8 cellular contexts compared by ENCODE assay signal in the genomic region with DNA sequence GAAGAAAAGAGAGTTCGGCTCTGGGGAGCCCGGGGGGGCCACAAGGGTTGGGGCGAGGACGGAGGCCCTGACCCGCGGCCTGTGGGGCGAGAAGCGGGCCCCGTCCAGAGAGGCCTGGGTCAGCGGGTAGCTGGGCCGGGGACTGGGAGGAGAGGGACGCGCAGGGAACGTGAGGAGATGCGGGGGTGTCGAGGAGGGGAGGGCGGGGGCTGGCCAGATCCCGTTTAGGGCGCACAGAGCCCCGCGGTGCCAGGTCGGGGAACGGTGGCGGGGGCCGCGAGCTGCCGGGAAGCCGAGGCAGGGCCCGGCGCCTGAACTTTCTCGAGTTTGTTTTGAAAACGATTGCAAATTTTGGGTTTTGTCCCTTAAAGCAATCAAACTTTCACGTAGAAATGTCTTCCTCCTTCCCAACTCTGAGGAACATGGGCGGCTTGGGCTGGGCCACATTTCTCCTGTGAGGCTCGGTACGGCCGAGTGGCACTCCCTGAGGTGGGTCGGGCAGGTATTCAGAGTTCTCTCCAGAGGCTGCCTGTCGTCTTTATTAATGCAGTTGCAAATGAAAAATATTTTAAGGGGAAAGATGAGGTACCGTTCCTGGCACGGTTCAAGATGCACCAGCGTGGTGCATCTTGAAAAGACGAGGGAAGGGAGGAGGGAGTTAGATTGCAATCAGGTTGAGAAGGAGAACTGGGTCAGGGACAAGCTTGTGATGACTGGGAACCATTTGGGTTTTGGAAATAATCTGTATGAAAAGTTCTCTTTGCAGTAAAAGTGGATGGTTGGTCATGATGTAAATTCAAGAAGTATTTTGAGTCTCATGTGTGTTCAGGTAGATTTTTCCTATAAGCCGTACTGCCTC. TPM values are rescaled to one million over a fixed set of nuclear protein-coding genes. Genes with fewer than 3 reads are reported as not detected.
A peak's percentile ranks its signal among the peaks of the same experiment; 100 is the strongest.
DNase-seq lines count a peak whose midpoint lies in the region; ATAC-seq and TF ChIP-seq lines count a peak whose summit lies in the region.

No MANE protein-coding gene starts in this region.

- H3K4me1 Mint-ChIP-seq in T-cell, result peaks cover 43 to 47% (median 44%) of the 10 kb centered on the region in 3 donors
- H3K4me1 Mint-ChIP-seq in stimulated activated naive CD8-positive, alpha-beta T cell treated with anti-CD3 and anti-CD28 coated beads, Interleukin-15, amount 100 ng/mL, for 72 hours, result peaks cover 34% of the 10 kb centered on the region

- CTCF ChIA-PET in T-cell (lab: Charles Lee), result no interaction called here

- peak overlapping the region in 12 of 59 donors; percentile 27 to 89 (median 65) for H3K27ac ChIP-seq in dorsolateral prefrontal cortex

- H3K4me3 Mint-ChIP-seq in T-cell, result peak overlapping the region; percentile 95 to 99 (median 97)
- peak overlapping the region; percentile 94 to 97 for H3K4me3 Mint-ChIP-seq in stimulated activated naive CD8-positive, alpha-beta T cell treated with anti-CD3 and anti-CD28 coated beads, Interleukin-15, amount 100 ng/mL, for 72 hours

- TF ChIP-seq CTCF in AG09319 (IDR thresholded peaks at IDR 0.05; ENCODE audit: low read depth, low read length), result no peak
- TF ChIP-seq CTCF in dorsolateral prefrontal cortex (IDR thresholded peaks at IDR 0.05 in 54 of 56, conservative IDR thresholded peaks at IDR 0.05 in 2 of 56; ENCODE audit: low read depth in 1 of 56, partially characterized antibody in 56 of 56), result no peak

- no peaks in the 10 kb centered on the region for H3K27me3 ChIP-seq in H7 (ENCODE audit: control insufficient read depth, insufficient read depth, low read length)
- H3K27me3 ChIP-seq in dorsolateral prefrontal cortex, result no peaks in the 10 kb centered on the region

- H3K36me3 Mint-ChIP-seq in T-cell, result peaks cover 4% of the 10 kb centered on the region

- ATAC-seq in T-cell (replicated peaks in 1 of 4) (peak; percentile 1 to 14 (median 8)), HG03520 (IDR thresholded peaks at IDR 0.05; ENCODE audit: unreplicated experiment) (no peak)
- ATAC-seq in stimulated activated naive CD8-positive, alpha-beta T cell treated with anti-CD3 and anti-CD28 coated beads, Interleukin-15, amount 100 ng/mL, for 72 hours, result peak; percentile 38

- no peaks in the 10 kb centered on the region for H3K9me3 Mint-ChIP-seq in T-cell
- no peaks in the 10 kb centered on the region for H3K9me3 Mint-ChIP-seq in stimulated activated naive CD8-positive, alpha-beta T cell treated with anti-CD3 and anti-CD28 coated beads, Interleukin-15, amount 100 ng/mL, for 72 hours

- peak overlapping the region; percentile 24 to 87 for H3K27ac Mint-ChIP-seq in T-cell
- H3K27ac Mint-ChIP-seq in stimulated activated naive CD8-positive, alpha-beta T cell treated with anti-CD3 and anti-CD28 coated beads, Interleukin-15, amount 100 ng/mL, for 72 hours, result peak overlapping the region; percentile 93 to 98

- POLR2A ChIA-PET in T-cell (lab: Charles Lee), result no interaction called here

- H3K4me3 ChIP-seq in H7 (ENCODE audit: insufficient read depth, low read depth, low read length), result peak overlapping the region; percentile 86
- peak overlapping the region; percentile 59 to 94 (median 82) for H3K4me3 ChIP-seq in dorsolateral prefrontal cortex

- no peaks in the 10 kb centered on the region for H3K27me3 Mint-ChIP-seq in T-cell
- peaks cover 8% of the 10 kb centered on the region for H3K27me3 Mint-ChIP-seq in stimulated activated naive CD8-positive, alpha-beta T cell treated with anti-CD3 and anti-CD28 coated beads, Interleukin-15, amount 100 ng/mL, for 72 hours

- intact Hi-C loops in dorsolateral prefrontal cortex (cut with DNase I), result loop anchor here (5.0 to 10.0 kb wide), 2 partner anchors 133 to 340 kb away; a partner anchor contains a TSS

- peak; percentile 4 for DNase-seq in AG09319 (ENCODE audit: extremely low read depth, low read depth)
- peak; percentile 83 for DNase-seq in H7
- peak in 6 of 34 experiments; percentile 0 to 10 (median 6) for DNase-seq in T-cell
- peak in 4 of 10 donors; percentile 34 to 50 (median 46) for DNase-seq in dorsolateral prefrontal cortex
- DNase-seq in lung microvascular endothelial cell (ENCODE audit: low read depth in 2 of 2), result peak; percentile 20 to 31
- peak; percentile 13 to 27 for DNase-seq in stimulated activated naive CD8-positive, alpha-beta T cell treated with anti-CD3 and anti-CD28 coated beads, Interleukin-15, amount 100 ng/mL, for 72 hours
- DNase-seq in effector CD8-positive, alpha-beta T cell (lab: John Stamatoyannopoulos, UW), result no peak

- no peaks in the 10 kb centered on the region for H3K36me3 ChIP-seq in H7 (replicated peaks; ENCODE audit: control insufficient read depth, insufficient read depth, low read length)

RNA-seq across cellular contexts. Expression of a gene that starts 1.0 kb away (rescaled TPM):
- 32.2 and 39.6 TPM in 2 replicates for total RNA-seq in H7 (2014; rRNA removed; shearing (Covaris generic))
- total RNA-seq in T-cell, result 10 to 100 TPM; 10.6 to 18.5 (median 15.2) TPM
- total RNA-seq in dorsolateral prefrontal cortex, result 10 to 100 TPM; 16.3 to 45.3 (median 30.9) TPM
- total RNA-seq in lung microvascular endothelial cell, result 20.8 and 22.0 TPM in 2 replicates
